In the genomic region with DNA sequence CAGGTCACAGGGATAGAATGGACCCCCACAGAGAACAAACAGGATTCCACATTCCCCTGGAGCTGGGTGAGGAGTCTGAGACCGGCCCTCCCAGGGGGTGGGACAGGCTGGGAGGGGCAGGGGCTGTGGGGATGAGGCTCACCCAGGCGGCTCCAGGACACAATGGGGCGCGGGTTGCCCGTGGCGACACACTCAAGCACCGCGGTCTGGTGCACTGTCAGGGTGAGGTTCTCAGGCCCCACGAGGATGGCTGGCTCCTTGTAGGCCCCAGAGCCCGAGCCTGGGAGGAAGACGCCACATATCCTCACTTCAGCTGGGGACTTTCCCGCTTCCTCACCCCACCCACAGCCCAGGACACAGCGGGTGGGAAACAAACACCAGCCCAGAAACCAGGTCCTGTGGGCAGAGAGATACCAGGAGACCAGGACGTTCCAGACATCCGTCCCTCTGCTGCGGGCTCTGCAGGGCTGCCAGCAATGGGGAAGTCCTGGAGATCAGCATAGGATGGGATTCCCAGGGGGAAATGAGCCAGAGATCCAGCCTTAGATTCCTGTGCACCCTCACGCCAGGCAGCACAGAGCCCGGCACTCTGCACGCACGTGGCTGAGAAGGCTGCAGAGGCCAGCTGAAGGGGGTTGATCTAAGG, we compare ENCODE assay signal across 1 cellular context.
TF ChIP-seq lines count a peak whose summit lies in the region.

No MANE protein-coding gene starts in this region.

TF ChIP-seq in GM23338, 12 proteins besides CTCF, POLR2A, EP300 and RAD21:
- no peak for TF ChIP-seq ZNF114 (CRISPR knock-in tag; IDR thresholded peaks at IDR 0.05)
- no peak for TF ChIP-seq EZH2phosphoT487 (IDR thresholded peaks at IDR 0.05; ENCODE audit: unreplicated experiment)
- TF ChIP-seq POLR2AphosphoS5 (IDR thresholded peaks at IDR 0.05; ENCODE audit: low read depth): no peak
- no peak for TF ChIP-seq EZH2 (IDR thresholded peaks at IDR 0.05; ENCODE audit: low read depth, unreplicated experiment)
- no peak for TF ChIP-seq JUNB (IDR thresholded peaks at IDR 0.05; ENCODE audit: unreplicated experiment)
- no peak for TF ChIP-seq STAT1 (IDR thresholded peaks at IDR 0.05; ENCODE audit: unreplicated experiment)
- TF ChIP-seq, protein P1, sequence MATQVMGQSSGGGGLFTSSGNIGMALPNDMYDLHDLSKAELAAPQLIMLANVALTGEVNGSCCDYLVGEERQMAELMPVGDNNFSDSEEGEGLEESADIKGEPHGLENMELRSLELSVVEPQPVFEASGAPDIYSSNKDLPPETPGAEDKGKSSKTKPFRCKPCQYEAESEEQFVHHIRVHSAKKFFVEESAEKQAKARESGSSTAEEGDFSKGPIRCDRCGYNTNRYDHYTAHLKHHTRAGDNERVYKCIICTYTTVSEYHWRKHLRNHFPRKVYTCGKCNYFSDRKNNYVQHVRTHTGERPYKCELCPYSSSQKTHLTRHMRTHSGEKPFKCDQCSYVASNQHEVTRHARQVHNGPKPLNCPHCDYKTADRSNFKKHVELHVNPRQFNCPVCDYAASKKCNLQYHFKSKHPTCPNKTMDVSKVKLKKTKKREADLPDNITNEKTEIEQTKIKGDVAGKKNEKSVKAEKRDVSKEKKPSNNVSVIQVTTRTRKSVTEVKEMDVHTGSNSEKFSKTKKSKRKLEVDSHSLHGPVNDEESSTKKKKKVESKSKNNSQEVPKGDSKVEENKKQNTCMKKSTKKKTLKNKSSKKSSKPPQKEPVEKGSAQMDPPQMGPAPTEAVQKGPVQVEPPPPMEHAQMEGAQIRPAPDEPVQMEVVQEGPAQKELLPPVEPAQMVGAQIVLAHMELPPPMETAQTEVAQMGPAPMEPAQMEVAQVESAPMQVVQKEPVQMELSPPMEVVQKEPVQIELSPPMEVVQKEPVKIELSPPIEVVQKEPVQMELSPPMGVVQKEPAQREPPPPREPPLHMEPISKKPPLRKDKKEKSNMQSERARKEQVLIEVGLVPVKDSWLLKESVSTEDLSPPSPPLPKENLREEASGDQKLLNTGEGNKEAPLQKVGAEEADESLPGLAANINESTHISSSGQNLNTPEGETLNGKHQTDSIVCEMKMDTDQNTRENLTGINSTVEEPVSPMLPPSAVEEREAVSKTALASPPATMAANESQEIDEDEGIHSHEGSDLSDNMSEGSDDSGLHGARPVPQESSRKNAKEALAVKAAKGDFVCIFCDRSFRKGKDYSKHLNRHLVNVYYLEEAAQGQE (IDR thresholded peaks at IDR 0.05; ENCODE audit: unreplicated experiment): no peak
- TF ChIP-seq CREB1 (CRISPR knock-in tag; IDR thresholded peaks at IDR 0.05; ENCODE audit: low read depth): no peak
- TF ChIP-seq, protein P2, sequence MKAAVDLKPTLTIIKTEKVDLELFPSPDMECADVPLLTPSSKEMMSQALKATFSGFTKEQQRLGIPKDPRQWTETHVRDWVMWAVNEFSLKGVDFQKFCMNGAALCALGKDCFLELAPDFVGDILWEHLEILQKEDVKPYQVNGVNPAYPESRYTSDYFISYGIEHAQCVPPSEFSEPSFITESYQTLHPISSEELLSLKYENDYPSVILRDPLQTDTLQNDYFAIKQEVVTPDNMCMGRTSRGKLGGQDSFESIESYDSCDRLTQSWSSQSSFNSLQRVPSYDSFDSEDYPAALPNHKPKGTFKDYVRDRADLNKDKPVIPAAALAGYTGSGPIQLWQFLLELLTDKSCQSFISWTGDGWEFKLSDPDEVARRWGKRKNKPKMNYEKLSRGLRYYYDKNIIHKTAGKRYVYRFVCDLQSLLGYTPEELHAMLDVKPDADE (IDR thresholded peaks at IDR 0.05): no peak
- TF ChIP-seq ZNF331 (CRISPR knock-in tag; IDR thresholded peaks at IDR 0.05; ENCODE audit: low read depth): no peak
- TF ChIP-seq NANOG (IDR thresholded peaks at IDR 0.05; ENCODE audit: borderline replicate concordance): no peak
- TF ChIP-seq ZNF462 (CRISPR knock-in tag; IDR thresholded peaks at IDR 0.05): no peak
